Comparison of ENCODE assay signal across 34 cellular contexts in the genomic region with DNA sequence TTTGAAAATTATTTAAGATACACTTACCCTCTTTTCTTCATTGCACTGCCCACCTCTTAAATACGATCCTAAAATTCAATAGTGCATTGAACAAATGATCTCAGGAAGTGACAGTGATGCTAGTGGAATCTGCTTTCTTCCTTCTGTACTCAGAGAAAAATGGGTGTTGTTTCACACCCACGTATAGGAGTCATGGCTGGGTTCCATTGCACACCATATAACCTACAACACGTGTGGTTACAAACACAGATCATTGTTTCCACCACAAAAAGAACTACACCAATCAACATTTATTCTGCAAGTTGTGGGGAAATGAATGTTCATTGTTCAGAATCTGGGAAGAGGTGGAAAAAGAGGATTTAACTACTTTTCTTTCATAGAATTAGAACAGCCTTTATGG.
"Had no signal": no experiment of that assay in that cellular context is flagged by ENCODE, and none has a peak within 500 bp of the region (broad histone marks: within the 10 kb centered on the region; RNA-seq: fewer than 3 reads in every experiment).

No MANE protein-coding gene starts in this region.

- H3K27me3 Mint-ChIP-seq: activated CD4-positive, alpha-beta memory T cell treated with anti-CD3 and anti-CD28 coated beads, Interleukin-2, amount 10 ng/mL, durations not matched to agents 7 days and 5 days; activated naive CD8-positive, alpha-beta T cell; central memory CD8-positive, alpha-beta T cell had no signal

- H3K9ac ChIP-seq: SK-N-SH had no signal

- H3K4me1 Mint-ChIP-seq: activated CD4-positive, alpha-beta memory T cell treated with anti-CD3 and anti-CD28 coated beads, Interleukin-2, amount 10 ng/mL, durations not matched to agents 7 days and 5 days; central memory CD8-positive, alpha-beta T cell; IgD-negative memory B cell had no signal

- H3K36me3 ChIP-seq: ascending aorta, cardiac muscle cell, colonic mucosa, MG63, Peyer's patch, SJSA1 had no signal

- H3K36me3 Mint-ChIP-seq: activated naive CD8-positive, alpha-beta T cell; IgD-negative memory B cell; WTC11 had no signal

- H3K27ac ChIP-seq: ascending aorta, cardiac muscle cell, colonic mucosa, Peyer's patch, SJSA1 had no signal

- FAIRE-seq: TTC549 had no signal

- H3K4me3 ChIP-seq: ascending aorta, cardiac muscle cell, colonic mucosa, MG63, Peyer's patch, SJSA1 had no signal

- DNase-seq: activated CD4-positive, alpha-beta memory T cell treated with anti-CD3 and anti-CD28 coated beads, Interleukin-2, amount 10 ng/mL, durations not matched to agents 7 days and 5 days; activated CD4-positive, alpha-beta T cell treated with anti-CD3 and anti-CD28 coated beads for 4 hours; activated effector memory CD4-positive, alpha-beta T cell treated with Interleukin-2 at 50 U/mL for 16 hours; amygdala; colonic mucosa; Kasumi-1; KBM-7; MG63; NCI-H1048; NCI-H1105 treated with DMSO at 0.1 percent for 48 hours; NCI-H1436; NCI-H1694; NCI-H1930; NCI-H2081 treated with DMSO at 0.1 percent for 48 hours; NCI-H226; NCI-H446 treated with DMSO at 0.1 percent for 48 hours; NCI-H524; NCI-H69; PC-3; Peyer's patch; RPMI8226; SHP77 treated with DMSO at 0.1 percent for 48 hours; SK-N-SH had no signal

- H3K4me2 ChIP-seq: SK-N-SH had no signal

- H3K4me1 ChIP-seq: ascending aorta, colonic mucosa, Peyer's patch, SJSA1 had no signal

- H3K27ac Mint-ChIP-seq: activated CD4-positive, alpha-beta memory T cell treated with anti-CD3 and anti-CD28 coated beads, Interleukin-2, amount 10 ng/mL, durations not matched to agents 7 days and 5 days; activated naive CD8-positive, alpha-beta T cell; IgD-negative memory B cell; T-helper 1 cell treated with Interleukin-12 subunit alpha and Interleukin-12 subunit beta and Interleukin-4 antibody, amounts not matched to agents 30 μg/mL and 1 μg/mL, for 36 hours; T-helper 2 cell treated with Interferon-gamma antibody and Interleukin-4, amounts not matched to agents 5 μg/mL and 100 μg/mL, for 36 hours; WTC11 had no signal

- H3K27me3 ChIP-seq: ascending aorta, colonic mucosa, Peyer's patch had no signal

- H3K4me3 Mint-ChIP-seq: activated CD4-positive, alpha-beta memory T cell treated with anti-CD3 and anti-CD28 coated beads, Interleukin-2, amount 10 ng/mL, durations not matched to agents 7 days and 5 days; activated naive CD8-positive, alpha-beta T cell; central memory CD8-positive, alpha-beta T cell; IgD-negative memory B cell; T-helper 1 cell treated with Interleukin-12 subunit alpha and Interleukin-12 subunit beta and Interleukin-4 antibody, amounts not matched to agents 30 μg/mL and 1 μg/mL, for 36 hours; T-helper 2 cell treated with Interferon-gamma antibody and Interleukin-4, amounts not matched to agents 5 μg/mL and 100 μg/mL, for 36 hours; WTC11 had no signal

- ATAC-seq: activated CD4-positive, CD25-positive, alpha-beta regulatory T cell treated with anti-CD3 and anti-CD28 coated beads, Interleukin-2, amount 50 U/mL, for 24 hours; PC-3; WTC11 had no signal

- H3K9me3 Mint-ChIP-seq: activated CD4-positive, alpha-beta memory T cell treated with anti-CD3 and anti-CD28 coated beads, Interleukin-2, amount 10 ng/mL, durations not matched to agents 7 days and 5 days; central memory CD8-positive, alpha-beta T cell; IgD-negative memory B cell; T-helper 2 cell treated with Interferon-gamma antibody and Interleukin-4, amounts not matched to agents 5 μg/mL and 100 μg/mL, for 36 hours; WTC11 had no signal
